In the genomic region with DNA sequence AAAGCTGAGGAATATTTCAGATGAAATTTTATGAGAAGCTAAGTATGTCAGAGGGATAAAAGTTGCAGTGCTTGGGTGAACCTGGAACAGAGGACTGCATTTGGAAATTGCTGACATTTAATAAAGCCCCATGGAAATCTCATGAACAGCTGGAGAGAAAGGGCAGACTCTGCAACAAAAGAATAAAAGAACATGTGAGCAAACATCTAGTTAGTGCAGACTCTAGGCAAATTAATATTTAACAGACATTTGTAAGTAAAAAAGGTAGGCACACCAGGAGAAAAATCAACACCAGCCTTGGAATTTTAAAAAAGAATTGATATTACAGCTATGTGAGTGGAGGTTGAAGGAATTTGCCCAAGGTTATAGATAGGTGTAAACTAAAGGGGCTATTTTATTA, we compare ENCODE assay signal across 21 cellular contexts.
"Had no signal": no experiment of that assay in that cellular context is flagged by ENCODE, and none has a peak within 500 bp of the region (broad histone marks: within the 10 kb centered on the region; RNA-seq: fewer than 3 reads in every experiment).

No MANE protein-coding gene starts in this region.

- H3K27ac ChIP-seq: body of pancreas, foreskin keratinocyte, suprapubic skin, transverse colon, uterus had no signal

- H3K4me1 Mint-ChIP-seq: activated naive CD8-positive, alpha-beta T cell treated with anti-CD3 and anti-CD28 coated beads, Interleukin-2, amount 10 ng/mL, durations not matched to agents 7 days and 5 days; mesothelial cell of epicardium; nephron progenitor cell; stimulated activated naive CD8-positive, alpha-beta T cell treated with anti-CD3 and anti-CD28 coated beads, Interleukin-15, amount 100 ng/mL, for 72 hours; WTC11 had no signal

- H3K36me3 Mint-ChIP-seq: WTC11 had no signal

- H3K27me3 Mint-ChIP-seq: activated CD4-positive, alpha-beta memory T cell treated with anti-CD3 and anti-CD28 coated beads for 36 hours; activated naive CD8-positive, alpha-beta T cell treated with anti-CD3 and anti-CD28 coated beads, Interleukin-2, amount 10 ng/mL, durations not matched to agents 7 days and 5 days; stimulated activated naive CD8-positive, alpha-beta T cell treated with anti-CD3 and anti-CD28 coated beads, Interleukin-15, amount 100 ng/mL, for 72 hours had no signal

- ATAC-seq: body of pancreas; stimulated activated naive CD8-positive, alpha-beta T cell treated with anti-CD3 and anti-CD28 coated beads, Interleukin-15, amount 100 ng/mL, for 72 hours; WTC11 had no signal

- H3K4me3 Mint-ChIP-seq: activated CD4-positive, alpha-beta memory T cell treated with anti-CD3 and anti-CD28 coated beads for 36 hours; activated naive CD8-positive, alpha-beta T cell treated with anti-CD3 and anti-CD28 coated beads, Interleukin-2, amount 10 ng/mL, durations not matched to agents 7 days and 5 days; mesothelial cell of epicardium; nephron progenitor cell; stimulated activated naive CD8-positive, alpha-beta T cell treated with anti-CD3 and anti-CD28 coated beads, Interleukin-15, amount 100 ng/mL, for 72 hours; T-helper 2 cell treated with Interferon-gamma antibody and Interleukin-4, amounts not matched to agents 5 μg/mL and 100 μg/mL, for 36 hours; WTC11 had no signal

- H3K9me3 ChIP-seq: body of pancreas, suprapubic skin, transverse colon, uterus had no signal

- H3K9me3 Mint-ChIP-seq: activated CD4-positive, alpha-beta memory T cell treated with anti-CD3 and anti-CD28 coated beads for 36 hours; activated naive CD8-positive, alpha-beta T cell treated with anti-CD3 and anti-CD28 coated beads, Interleukin-2, amount 10 ng/mL, durations not matched to agents 7 days and 5 days; stimulated activated naive CD8-positive, alpha-beta T cell treated with anti-CD3 and anti-CD28 coated beads, Interleukin-15, amount 100 ng/mL, for 72 hours; T-helper 2 cell treated with Interferon-gamma antibody and Interleukin-4, amounts not matched to agents 5 μg/mL and 100 μg/mL, for 36 hours; WTC11 had no signal

- H3K27me3 ChIP-seq: body of pancreas, foreskin keratinocyte, suprapubic skin, transverse colon, uterus had no signal

- H3K36me3 ChIP-seq: suprapubic skin, transverse colon, uterus had no signal

- DNase-seq: activated CD4-positive, alpha-beta memory T cell treated with anti-CD3 and anti-CD28 coated beads for 36 hours; activated CD4-positive, alpha-beta T cell treated with anti-CD3 and anti-CD28 coated beads for 4 hours; activated naive CD4-positive, alpha-beta T cell; activated naive CD8-positive, alpha-beta T cell treated with anti-CD3 and anti-CD28 coated beads, Interleukin-2, amount 10 ng/mL, durations not matched to agents 7 days and 5 days; body of pancreas; foreskin keratinocyte; glutamatergic neuron; hippocampal formation; islet precursor cell; nephron progenitor cell; nucleus accumbens; posterior cingulate gyrus; stimulated activated CD4-positive, alpha-beta T cell treated with anti-CD3 and anti-CD28 coated beads, Interleukin-2, amount 100 ng/mL, for 24 hours; stimulated activated naive CD8-positive, alpha-beta T cell treated with anti-CD3 and anti-CD28 coated beads, Interleukin-15, amount 100 ng/mL, for 72 hours; transverse colon; uterus had no signal

- H3K4me1 ChIP-seq: body of pancreas, foreskin keratinocyte, suprapubic skin, transverse colon, uterus had no signal

- H3K4me3 ChIP-seq: body of pancreas, lung, suprapubic skin, transverse colon, uterus had no signal

- H3K27ac Mint-ChIP-seq: activated CD4-positive, alpha-beta memory T cell treated with anti-CD3 and anti-CD28 coated beads for 36 hours; activated naive CD8-positive, alpha-beta T cell treated with anti-CD3 and anti-CD28 coated beads, Interleukin-2, amount 10 ng/mL, durations not matched to agents 7 days and 5 days; mesothelial cell of epicardium; nephron progenitor cell; T-helper 2 cell treated with Interferon-gamma antibody and Interleukin-4, amounts not matched to agents 5 μg/mL and 100 μg/mL, for 36 hours; WTC11 had no signal
